In the genomic region with DNA sequence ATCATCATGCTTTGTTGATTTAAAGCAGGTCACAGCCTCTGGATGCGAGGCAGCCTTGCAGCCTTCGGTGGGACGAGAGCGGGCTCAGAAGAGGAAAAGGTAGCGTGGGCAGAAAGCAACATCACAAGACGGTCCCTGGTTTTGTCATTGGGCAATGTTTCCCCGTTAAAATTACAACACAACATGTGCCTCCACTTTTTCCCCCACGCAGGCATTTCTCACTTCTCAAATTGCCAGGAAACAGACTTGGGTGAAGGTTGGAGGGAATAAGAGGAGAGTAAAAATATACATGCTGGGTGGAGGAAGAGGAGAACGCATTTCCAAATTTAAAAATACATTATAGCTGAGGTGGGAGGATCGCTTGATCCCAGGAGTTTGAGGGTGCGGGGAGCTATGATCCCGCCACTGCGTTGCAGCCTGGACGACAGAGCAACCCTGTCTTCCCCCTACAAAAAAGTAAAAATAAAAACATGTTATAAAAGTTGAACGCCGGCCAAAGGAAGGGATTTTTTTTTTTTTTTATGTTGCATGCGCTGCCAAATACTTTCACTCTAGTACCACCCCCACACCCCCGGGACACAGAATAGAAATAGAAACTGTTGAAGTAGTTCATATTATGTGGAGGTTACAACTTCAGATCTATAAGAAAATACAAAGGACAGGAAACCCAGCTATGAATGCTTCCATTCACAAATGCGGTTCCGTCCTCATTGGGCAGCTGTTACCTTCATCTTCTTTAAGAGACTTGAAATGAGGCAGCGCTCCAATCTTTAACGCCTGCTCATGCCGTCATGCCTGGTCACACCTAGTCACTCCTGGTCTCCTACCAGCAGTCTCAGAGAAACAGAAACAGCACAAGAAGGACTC, we compare ENCODE assay signal across 8 cellular contexts. TPM values are rescaled to one million over a fixed set of nuclear protein-coding genes. Genes with fewer than 3 reads are reported as not detected.
DNase-seq lines count a peak whose midpoint lies in the region; ATAC-seq and TF ChIP-seq lines count a peak whose summit lies in the region.

No MANE protein-coding gene starts in this region.

- H3K27ac Mint-ChIP-seq in CD4-positive, alpha-beta memory T cell, result peak overlapping the region in 3 of 7 donors; percentile 36 to 68 (median 58)

- TF ChIP-seq CTCF in choroid plexus epithelial cell (conservative IDR thresholded peaks at IDR 0.05; ENCODE audit: low read depth, low read length), result no peak

- 4 to 7% methylated on average over 23 of the region's 23 CpGs for WGBS in aorta, 2 donors

- peaks cover 26 to 29% of the 10 kb centered on the region in 2 donors for H3K27me3 Mint-ChIP-seq in CD4-positive, alpha-beta memory T cell

- intact Hi-C loops in CD4-positive, alpha-beta memory T cell (cut with micrococcal nuclease), result no loop called here
- intact Hi-C loops in aorta (cut with DNase I), result no loop called here

- POLR2A ChIA-PET in CD4-positive, alpha-beta memory T cell (lab: Charles Lee; ENCODE audit: partially characterized antibody), result no interaction called here

- no peak overlapping the region for H3K27ac ChIP-seq in CD4-positive, alpha-beta memory T cell (ENCODE audit: low read depth, low read length)
- H3K27ac ChIP-seq in muscle layer of colon (ENCODE audit: low read depth, low read length) (peak overlapping the region; percentile 56), aorta (ENCODE audit: low read depth in 1 of 2, low read length in 2 of 2) (peak overlapping the region; percentile 80 to 82)

- H3K4me3 ChIP-seq in CD4-positive, alpha-beta memory T cell (ENCODE audit: low read length in 2 of 2), result no peak overlapping the region
- H3K4me3 ChIP-seq in choroid plexus epithelial cell (ENCODE audit: low read depth, low read length), result peak overlapping the region; percentile 35
- H3K4me3 ChIP-seq in muscle layer of colon (ENCODE audit: low read depth in 1 of 2, low read length in 2 of 2), result peak overlapping the region in 1 of 2 donors; percentile 46
- peak overlapping the region in 1 of 2 donors; percentile 21 for H3K4me3 ChIP-seq in aorta (ENCODE audit: low read length in 2 of 2)

- peak in 4 of 5 donors; percentile 4 to 17 (median 10) for DNase-seq in CD4-positive, alpha-beta memory T cell
- peak; percentile 58 for DNase-seq in Kasumi-1 (lab: John Stamatoyannopoulos, UW)
- DNase-seq in choroid plexus epithelial cell (ENCODE audit: low read depth), result peak; percentile 80
- DNase-seq in aorta, result peak in 1 of 2 donors; percentile 70
- no peak for DNase-seq in NCI-H146 treated with DMSO at 0.1 percent for 48 hours (lab: John Stamatoyannopoulos, UW; ENCODE audit: unreplicated experiment)
- no peak for DNase-seq in AG08396 (ENCODE audit: low spot score)

- no peaks in the 10 kb centered on the region for H3K27me3 ChIP-seq in CD4-positive, alpha-beta memory T cell (ENCODE audit: insufficient read depth, low read length)
- no peaks in the 10 kb centered on the region for H3K27me3 ChIP-seq in muscle layer of colon (ENCODE audit: control insufficient read depth in 1 of 2, insufficient read depth in 2 of 2, low read length in 2 of 2)
- no peaks in the 10 kb centered on the region for H3K27me3 ChIP-seq in aorta (ENCODE audit: control insufficient read depth in 1 of 2, insufficient read depth in 2 of 2, low read length in 1 of 2)

- H3K4me1 Mint-ChIP-seq in CD4-positive, alpha-beta memory T cell, result peaks cover 6 to 16% (median 9%) of the 10 kb centered on the region in 4 donors

- CTCF ChIA-PET in CD4-positive, alpha-beta memory T cell (lab: Charles Lee; ENCODE audit: partially characterized antibody), result interaction anchor here (0.5 kb wide), 1 partner anchor 289 kb away, joined by 3 read pairs; no protein-coding TSS in a partner anchor

- H3K9ac ChIP-seq in muscle layer of colon (ENCODE audit: low read length), result no peak overlapping the region

- ATAC-seq in aorta (ENCODE audit: low FRiP score) (peak; percentile 63), HG02981 (IDR thresholded peaks at IDR 0.05; ENCODE audit: unreplicated experiment) (no peak)

- H3K9me3 Mint-ChIP-seq in CD4-positive, alpha-beta memory T cell, result no peaks in the 10 kb centered on the region

- H3K4me3 Mint-ChIP-seq in CD4-positive, alpha-beta memory T cell, result peak overlapping the region; percentile 59 to 82 (median 76)

- H3K36me3 ChIP-seq in CD4-positive, alpha-beta memory T cell (ENCODE audit: insufficient read depth, low read length), result no peaks in the 10 kb centered on the region
- peaks cover 32% of the 10 kb centered on the region for H3K36me3 ChIP-seq in muscle layer of colon (ENCODE audit: insufficient read depth, low read length)
- H3K36me3 ChIP-seq in aorta (ENCODE audit: control insufficient read depth in 1 of 2, insufficient read depth in 2 of 2, low read length in 1 of 2), result peaks cover 0 to 3% of the 10 kb centered on the region in 2 donors

- H3K4me1 ChIP-seq in CD4-positive, alpha-beta memory T cell (ENCODE audit: insufficient read depth, low read length), result peaks cover 12% of the 10 kb centered on the region
- H3K4me1 ChIP-seq in muscle layer of colon (ENCODE audit: insufficient read depth, low read length), result peaks cover 40% of the 10 kb centered on the region
- peaks cover 0 to 3% of the 10 kb centered on the region in 2 donors for H3K4me1 ChIP-seq in aorta (ENCODE audit: control insufficient read depth in 1 of 2, insufficient read depth in 2 of 2, low read length in 2 of 2)

- no peaks in the 10 kb centered on the region for H3K9me3 ChIP-seq in CD4-positive, alpha-beta memory T cell (ENCODE audit: control insufficient read depth in 1 of 2, low read length in 2 of 2)
- H3K9me3 ChIP-seq in muscle layer of colon (ENCODE audit: low read length) (no peaks in the 10 kb centered on the region), aorta (ENCODE audit: control insufficient read depth, low read length) (no peaks in the 10 kb centered on the region)

- no peaks in the 10 kb centered on the region for H3K36me3 Mint-ChIP-seq in CD4-positive, alpha-beta memory T cell

RNA-seq across cellular contexts. Expression of a gene that starts 13.8 kb away (rescaled TPM):
- total RNA-seq in CD4-positive, alpha-beta memory T cell, result 10 to 100 TPM; 32.5 to 33.5 TPM
- 100 to 1,000 TPM in 1 of 2 donors, 10 to 100 TPM in 1; 80.0 to 116 TPM for polyA plus RNA-seq in CD4-positive, alpha-beta memory T cell
- total RNA-seq in aorta, result 10 to 100 TPM; 38.1 to 40.6 TPM
- polyA plus RNA-seq in aorta, result 10 to 100 TPM; 56.0 to 69.5 TPM

RNA-seq across cellular contexts. Expression of a gene that starts 48.9 kb away (rescaled TPM):
- total RNA-seq in CD4-positive, alpha-beta memory T cell, result 10 to 100 TPM; 30.0 to 32.9 TPM
- 10 to 100 TPM; 10.4 to 16.1 TPM for polyA plus RNA-seq in CD4-positive, alpha-beta memory T cell
- 10 to 100 TPM; 17.6 to 21.0 TPM for total RNA-seq in aorta
- 10 to 100 TPM in 1 of 2 donors, 1 to 10 TPM in 1; 7.3 to 13.6 TPM for polyA plus RNA-seq in aorta

RNA-seq across cellular contexts. Expression of a gene that starts 49.0 kb away (rescaled TPM):
- total RNA-seq in CD4-positive, alpha-beta memory T cell, result not detected
- polyA plus RNA-seq in CD4-positive, alpha-beta memory T cell, result not detected
- under 1 TPM in 1 of 2 donors, not detected in 1; 0.91 TPM for total RNA-seq in aorta
- polyA plus RNA-seq in aorta, result 1 to 10 TPM in 1 of 2 donors, under 1 TPM in 1; 0.18 to 2.0 TPM

Comparison
In these comparisons a context has a peak if more than half of its experiments do, and no peak if none do; other contexts are left out.
1. DNase-seq: peak in CD4-positive, alpha-beta memory T cell (4 of 5), Kasumi-1 (2 of 2) and choroid plexus epithelial cell (single experiment); none in NCI-H146 treated with DMSO at 0.1 percent for 48 hours (single experiment) and AG08396 (single experiment).